ENCODE assay signal across 8 cellular contexts in genomic region chr21:18499761-18500376, GRCh38.
A peak's percentile ranks its signal among the peaks of the same experiment; 100 is the strongest.
DNase-seq lines count a peak whose midpoint lies in the region; ATAC-seq, FAIRE-seq and TF ChIP-seq lines count a peak whose summit lies in the region.

No MANE protein-coding gene starts in this region.

- FAIRE-seq in RCC 7860 (lab: Jason Lieb, UNC), result peak; percentile 60

- no peak overlapping the region for H3K27ac ChIP-seq in coronary artery

- H3K9me3 ChIP-seq in mucosa of descending colon, result no peaks in the 10 kb centered on the region

- TF ChIP-seq CTCF in coronary artery (IDR thresholded peaks at IDR 0.05) (peak; percentile 59), mucosa of descending colon (IDR thresholded peaks at IDR 0.05) (peak; percentile 32)

- DNase-seq in DMS153 (lab: John Stamatoyannopoulos, UW) (peak; percentile 16), RCC 7860 (ENCODE audit: low spot score) (no peak), coronary artery (ENCODE audit: low spot score) (no peak), mucosa of descending colon (peak in 1 of 3 donors; percentile 81), left lobe of liver (ENCODE audit: low spot score) (no peak)

- H3K36me3 ChIP-seq in mucosa of descending colon (ENCODE audit: low read depth), result no peaks in the 10 kb centered on the region

- intact Hi-C loops in mucosa of descending colon (cut with DNase I, micrococcal nuclease), result no loop called here

- no peaks in the 10 kb centered on the region for H3K4me1 ChIP-seq in mucosa of descending colon (ENCODE audit: low read depth)

- peak; percentile 49 for ATAC-seq in HG03432 (IDR thresholded peaks at IDR 0.05; ENCODE audit: unreplicated experiment)
- ATAC-seq in mucosa of descending colon, result no peak
- ATAC-seq in HG03280 (IDR thresholded peaks at IDR 0.05; ENCODE audit: unreplicated experiment), result no peak
- ATAC-seq in HG03095 (IDR thresholded peaks at IDR 0.05; ENCODE audit: unreplicated experiment), result no peak
- no peak for ATAC-seq in left lobe of liver

- H3K4me3 ChIP-seq in coronary artery, result no peak overlapping the region
- no peak overlapping the region for H3K4me3 ChIP-seq in mucosa of descending colon
